8 cellular contexts compared by ENCODE assay signal in genomic region chr5:57316798-57317327, GRCh38.
DNase-seq lines count a peak whose midpoint lies in the region; ATAC-seq, FAIRE-seq and TF ChIP-seq lines count a peak whose summit lies in the region.

No MANE protein-coding gene starts in this region.

- no peaks in the 10 kb centered on the region for H3K9me3 ChIP-seq in left lung

- ATAC-seq in left lung = peak; percentile 87
- no peak for ATAC-seq in HG02571 (IDR thresholded peaks at IDR 0.05; ENCODE audit: unreplicated experiment)

- intact Hi-C loops in activated T-helper 1 cell treated with anti-CD3 and anti-CD28 coated beads, Interleukin-12 subunit alpha, Interleukin-12 subunit beta, Interleukin-2, Interleukin-4 antibody, amounts not matched to agents 30 ng/mL and 10 ng/mL and 1 ng/mL, durations not matched to agents 14 hours and 24 hours and 36 hours (cut with micrococcal nuclease) = no loop called here
- intact Hi-C loops in left lung (cut with DNase I) = no loop called here

- FAIRE-seq in H54 (lab: Jason Lieb, UNC) = peak; percentile 91

- H3K4me1 Mint-ChIP-seq in activated T-helper 1 cell treated with anti-CD3 and anti-CD28 coated beads, Interleukin-12 subunit alpha, Interleukin-12 subunit beta, Interleukin-2, Interleukin-4 antibody, amounts not matched to agents 30 ng/mL and 10 ng/mL and 1 ng/mL, durations not matched to agents 14 hours and 24 hours and 36 hours (ENCODE audit: low read depth) = peaks cover 11% of the 10 kb centered on the region

- no peaks in the 10 kb centered on the region for H3K36me3 Mint-ChIP-seq in activated T-helper 1 cell treated with anti-CD3 and anti-CD28 coated beads, Interleukin-12 subunit alpha, Interleukin-12 subunit beta, Interleukin-2, Interleukin-4 antibody, amounts not matched to agents 30 ng/mL and 10 ng/mL and 1 ng/mL, durations not matched to agents 14 hours and 24 hours and 36 hours (ENCODE audit: low read depth)

- no peak for TF ChIP-seq POLR2A in H54 (IDR thresholded peaks at IDR 0.05; ENCODE audit: low read depth, low read length)

- in situ Hi-C loops in ACHN (cut with HindIII; ENCODE audit: low pct_ligation_motif_present, low pct_unique_long_range_greater_than_20kb, low sequenced_read_pairs) = no loop called here

- no peaks in the 10 kb centered on the region for H3K9me3 Mint-ChIP-seq in activated T-helper 1 cell treated with anti-CD3 and anti-CD28 coated beads, Interleukin-12 subunit alpha, Interleukin-12 subunit beta, Interleukin-2, Interleukin-4 antibody, amounts not matched to agents 30 ng/mL and 10 ng/mL and 1 ng/mL, durations not matched to agents 14 hours and 24 hours and 36 hours

- no peaks in the 10 kb centered on the region for H3K27me3 ChIP-seq in left lung

- H3K4me3 ChIP-seq in left lung = no peak overlapping the region

- H3K4me3 Mint-ChIP-seq in activated T-helper 1 cell treated with anti-CD3 and anti-CD28 coated beads, Interleukin-12 subunit alpha, Interleukin-12 subunit beta, Interleukin-2, Interleukin-4 antibody, amounts not matched to agents 30 ng/mL and 10 ng/mL and 1 ng/mL, durations not matched to agents 14 hours and 24 hours and 36 hours = no peak overlapping the region

- TF ChIP-seq CTCF in left lung (IDR thresholded peaks at IDR 0.05) = no peak

- peak overlapping the region; percentile 48 to 61 for H3K27ac ChIP-seq in left lung

- H3K36me3 ChIP-seq in left lung = no peaks in the 10 kb centered on the region

- H3K27ac Mint-ChIP-seq in activated T-helper 1 cell treated with anti-CD3 and anti-CD28 coated beads, Interleukin-12 subunit alpha, Interleukin-12 subunit beta, Interleukin-2, Interleukin-4 antibody, amounts not matched to agents 30 ng/mL and 10 ng/mL and 1 ng/mL, durations not matched to agents 14 hours and 24 hours and 36 hours = peak overlapping the region; percentile 52

- H3K27me3 Mint-ChIP-seq in activated T-helper 1 cell treated with anti-CD3 and anti-CD28 coated beads, Interleukin-12 subunit alpha, Interleukin-12 subunit beta, Interleukin-2, Interleukin-4 antibody, amounts not matched to agents 30 ng/mL and 10 ng/mL and 1 ng/mL, durations not matched to agents 14 hours and 24 hours and 36 hours (ENCODE audit: insufficient read depth) = no peaks in the 10 kb centered on the region

- peaks cover 0 to 4% of the 10 kb centered on the region in 2 donors for H3K4me1 ChIP-seq in left lung

- DNase-seq in ACHN = peak; percentile 25
- DNase-seq in H54 (ENCODE audit: insufficient read length, low spot score) = peak; percentile 45
- no peak for DNase-seq in activated T-helper 1 cell treated with anti-CD3 and anti-CD28 coated beads, Interleukin-12 subunit alpha, Interleukin-12 subunit beta, Interleukin-2, Interleukin-4 antibody, amounts not matched to agents 30 ng/mL and 10 ng/mL and 1 ng/mL, durations not matched to agents 14 hours and 24 hours and 36 hours (ENCODE audit: low spot score)
- no peak for DNase-seq in left lung
- no peak for DNase-seq in ecto neural progenitor cell (ENCODE audit: low spot score)
- DNase-seq in stimulated activated CD8-positive, alpha-beta memory T cell treated with anti-CD3 and anti-CD28 coated beads, Interleukin-4, amount 100 ng/mL, for 48 hours = no peak
- DNase-seq in activated CD8-positive, alpha-beta memory T cell treated with anti-CD3 and anti-CD28 coated beads, Interleukin-2, amount 50 U/mL, for 4 hours = no peak

Comparison
In these comparisons a context has a peak if more than half of its experiments do, and no peak if none do; other contexts are left out.
1. DNase-seq: peak in ACHN (single experiment) and H54 (single experiment); none in activated T-helper 1 cell treated with anti-CD3 and anti-CD28 coated beads, Interleukin-12 subunit alpha, Interleukin-12 subunit beta, Interleukin-2, Interleukin-4 antibody, amounts not matched to agents 30 ng/mL and 10 ng/mL and 1 ng/mL, durations not matched to agents 14 hours and 24 hours and 36 hours (single experiment), left lung (0 of 2), ecto neural progenitor cell (single experiment), stimulated activated CD8-positive, alpha-beta memory T cell treated with anti-CD3 and anti-CD28 coated beads, Interleukin-4, amount 100 ng/mL, for 48 hours (single experiment) and activated CD8-positive, alpha-beta memory T cell treated with anti-CD3 and anti-CD28 coated beads, Interleukin-2, amount 50 U/mL, for 4 hours (single experiment).